Comparison of ENCODE assay signal across 11 cellular contexts in the genomic region with DNA sequence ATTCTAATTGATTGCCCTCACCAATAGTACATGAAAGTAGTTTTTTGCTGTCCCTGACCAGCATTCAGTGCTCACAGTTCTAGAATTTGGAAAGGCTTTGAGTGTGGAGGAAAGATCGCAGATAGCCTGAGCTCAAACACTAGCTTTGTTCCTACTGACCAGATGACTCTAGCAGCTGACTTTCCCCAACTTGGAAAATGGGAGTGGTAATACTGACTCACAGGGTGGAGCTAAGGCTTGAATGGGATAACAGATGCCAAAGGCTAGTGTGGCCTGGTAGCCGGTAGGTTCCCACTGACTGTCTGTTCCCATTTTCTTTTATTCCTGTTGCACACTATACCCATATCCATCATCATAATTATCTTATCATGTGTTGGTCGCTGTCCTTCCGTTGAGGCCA. TPM values are rescaled to one million over a fixed set of nuclear protein-coding genes. Genes with fewer than 3 reads are reported as not detected.
DNase-seq lines count a peak whose midpoint lies in the region; ATAC-seq and TF ChIP-seq lines count a peak whose summit lies in the region.
"Had no signal": no experiment of that assay in that cellular context is flagged by ENCODE, and none has a peak within 500 bp of the region (broad histone marks: within the 10 kb centered on the region; RNA-seq: fewer than 3 reads in every experiment).

No MANE protein-coding gene starts in this region.

- POLR2A ChIA-PET in activated CD4-positive, alpha-beta memory T cell treated with anti-CD3 and anti-CD28 coated beads for 36 hours (lab: Charles Lee), result no interaction called here

- H3K36me3 Mint-ChIP-seq in natural killer cell, result no peaks in the 10 kb centered on the region
- H3K36me3 Mint-ChIP-seq in activated CD4-positive, alpha-beta memory T cell treated with anti-CD3 and anti-CD28 coated beads for 36 hours, result peaks cover 6% of the 10 kb centered on the region

- no peaks in the 10 kb centered on the region for H3K4me1 Mint-ChIP-seq in natural killer cell
- peaks cover 4% of the 10 kb centered on the region for H3K4me1 Mint-ChIP-seq in activated CD4-positive, alpha-beta memory T cell treated with anti-CD3 and anti-CD28 coated beads for 36 hours (ENCODE audit: low read depth)

- peak overlapping the region; percentile 49 for H3K27ac ChIP-seq in epithelial cell of prostate

- H3K9me3 Mint-ChIP-seq in natural killer cell, result no peaks in the 10 kb centered on the region
- H3K9me3 Mint-ChIP-seq in activated CD4-positive, alpha-beta memory T cell treated with anti-CD3 and anti-CD28 coated beads for 36 hours, result no peaks in the 10 kb centered on the region

- no peaks in the 10 kb centered on the region for H3K27me3 Mint-ChIP-seq in natural killer cell (ENCODE audit: low read depth in 2 of 2)
- no peaks in the 10 kb centered on the region for H3K27me3 Mint-ChIP-seq in activated CD4-positive, alpha-beta memory T cell treated with anti-CD3 and anti-CD28 coated beads for 36 hours

- ATAC-seq in natural killer cell, result no peak
- no peak for ATAC-seq in GM21381 (IDR thresholded peaks at IDR 0.05; ENCODE audit: unreplicated experiment)
- ATAC-seq: sciatic nerve had no signal

- intact Hi-C loops in natural killer cell (cut with micrococcal nuclease), result no loop called here
- intact Hi-C loops in activated CD4-positive, alpha-beta memory T cell treated with anti-CD3 and anti-CD28 coated beads for 36 hours (cut with micrococcal nuclease), result no loop called here

- CTCF ChIA-PET in activated CD4-positive, alpha-beta memory T cell treated with anti-CD3 and anti-CD28 coated beads for 36 hours (lab: Charles Lee), result interaction anchor here (1.0 kb wide), 1 partner anchor 16 kb away, joined by 7 read pairs; no protein-coding TSS in a partner anchor

- peak; percentile 98 for DNase-seq in COLO829 (ENCODE audit: low spot score)
- DNase-seq in RKO (ENCODE audit: low spot score), result peak; percentile 80
- peak; percentile 36 for DNase-seq in epithelial cell of prostate (ENCODE audit: low read depth, low spot score)
- DNase-seq in midbrain (lab: John Stamatoyannopoulos, UW), result peak; percentile 84
- no peak for DNase-seq in natural killer cell
- no peak for DNase-seq in NCI-H524 (lab: John Stamatoyannopoulos, UW)
- no peak for DNase-seq in activated CD4-positive, alpha-beta memory T cell treated with anti-CD3 and anti-CD28 coated beads for 36 hours
- DNase-seq: BE2C, SW 1271 had no signal

- H3K27ac Mint-ChIP-seq in natural killer cell, result no peak overlapping the region
- no peak overlapping the region for H3K27ac Mint-ChIP-seq in activated CD4-positive, alpha-beta memory T cell treated with anti-CD3 and anti-CD28 coated beads for 36 hours

- no peak overlapping the region for H3K4me3 Mint-ChIP-seq in natural killer cell
- no peak overlapping the region for H3K4me3 Mint-ChIP-seq in activated CD4-positive, alpha-beta memory T cell treated with anti-CD3 and anti-CD28 coated beads for 36 hours

- no peak for TF ChIP-seq CTCF in natural killer cell (IDR thresholded peaks at IDR 0.05)

RNA-seq across cellular contexts. Expression of a gene that starts 3.7 kb away (rescaled TPM):
- total RNA-seq in natural killer cell, result 1 to 10 TPM; 2.9 to 4.8 (median 3.2) TPM
- 1 to 10 TPM; 3.1 to 3.3 TPM for total RNA-seq in activated CD4-positive, alpha-beta memory T cell treated with anti-CD3 and anti-CD28 coated beads for 36 hours

RNA-seq across cellular contexts. Expression of a gene that starts 22.8 kb away (rescaled TPM):
- total RNA-seq in natural killer cell, result 10 to 100 TPM in 1 of 3 donors, 1 to 10 TPM in 2; 2.0 to 10.6 (median 3.5) TPM
- 10 to 100 TPM in 1 of 2 experiments, 1 to 10 TPM in 1; 9.9 to 12.9 TPM for total RNA-seq in activated CD4-positive, alpha-beta memory T cell treated with anti-CD3 and anti-CD28 coated beads for 36 hours

RNA-seq across cellular contexts. Expression of a gene that starts 25.3 kb away (rescaled TPM):
- 100 to 1,000 TPM in 2 of 3 donors, 10 to 100 TPM in 1; 96.1 to 142 (median 119) TPM for total RNA-seq in natural killer cell
- 10 to 100 TPM; 37.1 to 42.3 TPM for total RNA-seq in activated CD4-positive, alpha-beta memory T cell treated with anti-CD3 and anti-CD28 coated beads for 36 hours

RNA-seq across cellular contexts. Expression of a gene that starts 32.1 kb away (rescaled TPM):
- total RNA-seq in natural killer cell, result under 1 TPM; 0.40 to 0.61 (median 0.60) TPM
- under 1 TPM; 0.31 to 0.93 TPM for total RNA-seq in activated CD4-positive, alpha-beta memory T cell treated with anti-CD3 and anti-CD28 coated beads for 36 hours

RNA-seq across cellular contexts. Expression of a gene that starts 50.4 kb away (rescaled TPM):
- 1 to 10 TPM in 2 of 3 donors, under 1 TPM in 1; 0.63 to 1.4 (median 1.3) TPM for total RNA-seq in natural killer cell
- total RNA-seq in activated CD4-positive, alpha-beta memory T cell treated with anti-CD3 and anti-CD28 coated beads for 36 hours, result 1 to 10 TPM; 2.1 to 2.4 TPM

Comparison
In these comparisons a context has a peak if more than half of its experiments do, and no peak if none do; other contexts are left out.
1. DNase-seq: peak in COLO829 (single experiment), RKO (single experiment), epithelial cell of prostate (single experiment) and midbrain (single experiment); none in natural killer cell (single experiment), NCI-H524 (0 of 2) and activated CD4-positive, alpha-beta memory T cell treated with anti-CD3 and anti-CD28 coated beads for 36 hours (single experiment).